In the genomic region with DNA sequence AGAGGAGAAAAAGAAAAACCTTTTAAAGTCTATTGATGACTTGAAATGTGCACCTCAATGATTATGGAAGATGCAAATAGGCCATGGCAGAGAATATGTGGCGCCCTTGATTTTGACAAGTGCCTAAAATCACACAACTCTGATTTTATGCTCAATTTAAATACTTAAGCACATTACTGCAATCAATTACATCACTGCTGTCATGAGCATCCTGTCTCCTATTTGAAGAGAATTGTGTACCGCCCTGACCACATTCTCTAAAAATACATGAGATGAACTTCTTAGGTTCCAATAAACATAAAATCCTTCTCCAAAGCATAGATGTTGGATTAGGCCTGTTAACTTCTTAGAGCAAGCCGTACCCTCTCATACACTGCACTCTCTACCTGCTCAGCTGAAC, we compare ENCODE assay signal across 1 cellular context.
TF ChIP-seq lines count a peak whose summit lies in the region.

No MANE protein-coding gene starts in this region.

TF ChIP-seq in SK-N-SH, 30 proteins besides CTCF, POLR2A, EP300 and RAD21 (continued from another document):
- TF ChIP-seq GABPA (IDR thresholded peaks at IDR 0.05; ENCODE audit: low read depth): no peak
- TF ChIP-seq EZH2phosphoT487 (IDR thresholded peaks at IDR 0.05; ENCODE audit: borderline replicate concordance, low read depth): no peak
- no peak for TF ChIP-seq CHD2 (IDR thresholded peaks at IDR 0.05; ENCODE audit: low read length, partially characterized antibody)
- TF ChIP-seq, protein P1, sequence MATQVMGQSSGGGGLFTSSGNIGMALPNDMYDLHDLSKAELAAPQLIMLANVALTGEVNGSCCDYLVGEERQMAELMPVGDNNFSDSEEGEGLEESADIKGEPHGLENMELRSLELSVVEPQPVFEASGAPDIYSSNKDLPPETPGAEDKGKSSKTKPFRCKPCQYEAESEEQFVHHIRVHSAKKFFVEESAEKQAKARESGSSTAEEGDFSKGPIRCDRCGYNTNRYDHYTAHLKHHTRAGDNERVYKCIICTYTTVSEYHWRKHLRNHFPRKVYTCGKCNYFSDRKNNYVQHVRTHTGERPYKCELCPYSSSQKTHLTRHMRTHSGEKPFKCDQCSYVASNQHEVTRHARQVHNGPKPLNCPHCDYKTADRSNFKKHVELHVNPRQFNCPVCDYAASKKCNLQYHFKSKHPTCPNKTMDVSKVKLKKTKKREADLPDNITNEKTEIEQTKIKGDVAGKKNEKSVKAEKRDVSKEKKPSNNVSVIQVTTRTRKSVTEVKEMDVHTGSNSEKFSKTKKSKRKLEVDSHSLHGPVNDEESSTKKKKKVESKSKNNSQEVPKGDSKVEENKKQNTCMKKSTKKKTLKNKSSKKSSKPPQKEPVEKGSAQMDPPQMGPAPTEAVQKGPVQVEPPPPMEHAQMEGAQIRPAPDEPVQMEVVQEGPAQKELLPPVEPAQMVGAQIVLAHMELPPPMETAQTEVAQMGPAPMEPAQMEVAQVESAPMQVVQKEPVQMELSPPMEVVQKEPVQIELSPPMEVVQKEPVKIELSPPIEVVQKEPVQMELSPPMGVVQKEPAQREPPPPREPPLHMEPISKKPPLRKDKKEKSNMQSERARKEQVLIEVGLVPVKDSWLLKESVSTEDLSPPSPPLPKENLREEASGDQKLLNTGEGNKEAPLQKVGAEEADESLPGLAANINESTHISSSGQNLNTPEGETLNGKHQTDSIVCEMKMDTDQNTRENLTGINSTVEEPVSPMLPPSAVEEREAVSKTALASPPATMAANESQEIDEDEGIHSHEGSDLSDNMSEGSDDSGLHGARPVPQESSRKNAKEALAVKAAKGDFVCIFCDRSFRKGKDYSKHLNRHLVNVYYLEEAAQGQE (IDR thresholded peaks at IDR 0.05; ENCODE audit: low read depth, low read length): no peak
